Comparison of ENCODE assay signal across 1 cellular context in genomic region chr10:13048762-13049161, GRCh38.
TF ChIP-seq lines count a peak whose summit lies in the region.

No MANE protein-coding gene starts in this region.

TF ChIP-seq in HepG2, 621 proteins besides CTCF, POLR2A, EP300 and RAD21:
- no peak for TF ChIP-seq FOXP4 (CRISPR knock-in tag; IDR thresholded peaks at IDR 0.05)
- TF ChIP-seq ZFP62 (CRISPR knock-in tag; IDR thresholded peaks at IDR 0.05): no peak
- no peak for TF ChIP-seq PAX8 (CRISPR knock-in tag; IDR thresholded peaks at IDR 0.05; ENCODE audit: borderline replicate concordance)
- no peak for TF ChIP-seq ZNF776 (CRISPR knock-in tag; IDR thresholded peaks at IDR 0.05)
- TF ChIP-seq MNT (IDR thresholded peaks at IDR 0.05): peak; percentile 34; the same call in 1 of the 2 replicates
TF ChIP-seq in HepG2: peak in this region for 1.
